8 cellular contexts compared by ENCODE assay signal in the genomic region with DNA sequence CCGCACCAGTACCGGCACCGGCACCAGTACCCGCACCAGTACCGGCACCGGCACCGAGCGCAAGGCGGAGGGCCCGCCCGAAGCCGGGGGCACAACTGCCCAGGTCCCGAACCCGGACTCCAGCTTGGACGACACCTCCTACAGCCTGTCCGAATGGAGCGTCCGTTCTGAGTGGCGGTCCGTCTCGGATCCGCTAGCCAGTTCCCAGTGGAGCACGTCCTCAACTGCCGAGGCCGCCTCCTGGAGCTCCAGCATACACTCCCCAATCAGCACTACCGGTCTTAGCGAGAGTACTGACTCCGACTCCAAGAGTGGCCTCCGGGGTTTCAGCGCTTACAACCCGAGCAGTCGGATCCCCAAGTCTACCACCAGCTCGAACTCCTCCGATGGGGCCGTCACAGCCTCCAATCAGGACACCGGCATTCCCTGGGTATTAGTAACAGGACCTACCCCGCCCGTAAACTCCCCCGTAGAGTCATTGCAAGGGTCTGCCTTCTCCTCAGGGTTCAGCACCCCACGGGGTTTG. TPM values are rescaled to one million over a fixed set of nuclear protein-coding genes. Genes with fewer than 3 reads are reported as not detected.
A peak's percentile ranks its signal among the peaks of the same experiment; 100 is the strongest.
DNase-seq lines count a peak whose midpoint lies in the region; ATAC-seq and TF ChIP-seq lines count a peak whose summit lies in the region.

No MANE protein-coding gene starts in this region.

- no peaks in the 10 kb centered on the region for H3K27me3 ChIP-seq in fibroblast of lung (ENCODE audit: control insufficient read depth, insufficient read depth, low read length)
- H3K27me3 ChIP-seq in tibial nerve = no peaks in the 10 kb centered on the region

- H3K27ac Mint-ChIP-seq in activated T-helper 1 cell treated with anti-CD3 and anti-CD28 coated beads, Interleukin-12 subunit alpha, Interleukin-12 subunit beta, Interleukin-2, Interleukin-4 antibody, amounts not matched to agents 30 ng/mL and 10 ng/mL and 1 ng/mL, durations not matched to agents 14 hours and 24 hours and 36 hours = no peak overlapping the region
- peak overlapping the region in 1 of 6 donors; percentile 73 for H3K27ac Mint-ChIP-seq in naive B cell

- H3K9ac ChIP-seq in fibroblast of lung (ENCODE audit: insufficient read depth, low read length) = peak overlapping the region; percentile 38

- 46% methylated on average over 39 of the region's 40 CpGs; no CpG with 5 or more reads in 1 of the 2 donors for WGBS in tibial nerve, 2 donors

- H3K4me2 ChIP-seq in fibroblast of lung (ENCODE audit: extremely low read depth, insufficient read depth, low read length) = peak overlapping the region; percentile 16

- no peaks in the 10 kb centered on the region for H4K20me1 ChIP-seq in fibroblast of lung (ENCODE audit: control insufficient read depth, extremely low read depth, insufficient read depth, low read length)

- peak overlapping the region; percentile 85 for H3K4me3 Mint-ChIP-seq in activated T-helper 1 cell treated with anti-CD3 and anti-CD28 coated beads, Interleukin-12 subunit alpha, Interleukin-12 subunit beta, Interleukin-2, Interleukin-4 antibody, amounts not matched to agents 30 ng/mL and 10 ng/mL and 1 ng/mL, durations not matched to agents 14 hours and 24 hours and 36 hours
- peak overlapping the region; percentile 74 to 94 (median 89) for H3K4me3 Mint-ChIP-seq in naive B cell

- peak overlapping the region; percentile 78 for H3K4me3 ChIP-seq in LNCaP clone FGC (ENCODE audit: low read depth, low read length)
- H3K4me3 ChIP-seq in fibroblast of lung (replicated peaks in 1 of 4; ENCODE audit: control extremely low read depth in 1 of 4, insufficient read depth in 1 of 4, low read depth in 3 of 4, low read length in 4 of 4) = peak overlapping the region; percentile 45 to 95 (median 58)
- peak overlapping the region; percentile 48 to 72 (median 62) for H3K4me3 ChIP-seq in tibial nerve

- DNase-seq in DMS 273 (lab: John Stamatoyannopoulos, UW; ENCODE audit: unreplicated experiment) (peak; percentile 31), DMS 273 treated with DMSO at 0.1 percent for 48 hours (lab: John Stamatoyannopoulos, UW) (no peak), LNCaP clone FGC (ENCODE audit: low read depth) (no peak), fibroblast of lung (ENCODE audit: low read depth in 2 of 2) (peak; percentile 32 to 41), naive B cell (peak; percentile 17), tibial nerve (ENCODE audit: low spot score in 2 of 2) (peak; percentile 10 to 12)
- DNase-seq in activated T-helper 1 cell treated with anti-CD3 and anti-CD28 coated beads, Interleukin-12 subunit alpha, Interleukin-12 subunit beta, Interleukin-2, Interleukin-4 antibody, amounts not matched to agents 30 ng/mL and 10 ng/mL and 1 ng/mL, durations not matched to agents 14 hours and 24 hours and 36 hours (ENCODE audit: low spot score) = no peak

- no peaks in the 10 kb centered on the region for H3K9me3 Mint-ChIP-seq in activated T-helper 1 cell treated with anti-CD3 and anti-CD28 coated beads, Interleukin-12 subunit alpha, Interleukin-12 subunit beta, Interleukin-2, Interleukin-4 antibody, amounts not matched to agents 30 ng/mL and 10 ng/mL and 1 ng/mL, durations not matched to agents 14 hours and 24 hours and 36 hours
- H3K9me3 Mint-ChIP-seq in naive B cell = peaks cover 0 to 16% (median 2%) of the 10 kb centered on the region in 7 donors

- no peak for TF ChIP-seq POLR2A in tibial nerve (IDR thresholded peaks at IDR 0.05)

- peaks cover 5% of the 10 kb centered on the region for H3K4me1 Mint-ChIP-seq in activated T-helper 1 cell treated with anti-CD3 and anti-CD28 coated beads, Interleukin-12 subunit alpha, Interleukin-12 subunit beta, Interleukin-2, Interleukin-4 antibody, amounts not matched to agents 30 ng/mL and 10 ng/mL and 1 ng/mL, durations not matched to agents 14 hours and 24 hours and 36 hours (ENCODE audit: low read depth)
- peaks cover 0 to 11% (median 9%) of the 10 kb centered on the region in 3 donors for H3K4me1 Mint-ChIP-seq in naive B cell

- TF ChIP-seq CTCF in LNCaP clone FGC (IDR thresholded peaks at IDR 0.05; ENCODE audit: control insufficient read depth, extremely low read depth, insufficient read depth) = no peak
- no peak for TF ChIP-seq CTCF in fibroblast of lung (conservative IDR thresholded peaks at IDR 0.05 in 1 of 2, IDR thresholded peaks at IDR 0.05 in 1 of 2; ENCODE audit: low read depth in 1 of 2, low read length in 2 of 2)
- no peak for TF ChIP-seq CTCF in tibial nerve (IDR thresholded peaks at IDR 0.05)

- H3K36me3 Mint-ChIP-seq in activated T-helper 1 cell treated with anti-CD3 and anti-CD28 coated beads, Interleukin-12 subunit alpha, Interleukin-12 subunit beta, Interleukin-2, Interleukin-4 antibody, amounts not matched to agents 30 ng/mL and 10 ng/mL and 1 ng/mL, durations not matched to agents 14 hours and 24 hours and 36 hours (ENCODE audit: low read depth) = no peaks in the 10 kb centered on the region
- no peaks in the 10 kb centered on the region for H3K36me3 Mint-ChIP-seq in naive B cell

- H3K27me3 Mint-ChIP-seq in activated T-helper 1 cell treated with anti-CD3 and anti-CD28 coated beads, Interleukin-12 subunit alpha, Interleukin-12 subunit beta, Interleukin-2, Interleukin-4 antibody, amounts not matched to agents 30 ng/mL and 10 ng/mL and 1 ng/mL, durations not matched to agents 14 hours and 24 hours and 36 hours (ENCODE audit: insufficient read depth) = no peaks in the 10 kb centered on the region
- H3K27me3 Mint-ChIP-seq in naive B cell = peaks cover 0 to 14% (median 9%) of the 10 kb centered on the region in 3 donors

- no peak for TF ChIP-seq EP300 in tibial nerve (IDR thresholded peaks at IDR 0.05)

- H3K36me3 ChIP-seq in fibroblast of lung (ENCODE audit: control insufficient read depth, insufficient read depth, low read length) (no peaks in the 10 kb centered on the region), tibial nerve (no peaks in the 10 kb centered on the region)

- peak overlapping the region; percentile 61 for H2AFZ ChIP-seq in fibroblast of lung (ENCODE audit: low read length)

- intact Hi-C loops in activated T-helper 1 cell treated with anti-CD3 and anti-CD28 coated beads, Interleukin-12 subunit alpha, Interleukin-12 subunit beta, Interleukin-2, Interleukin-4 antibody, amounts not matched to agents 30 ng/mL and 10 ng/mL and 1 ng/mL, durations not matched to agents 14 hours and 24 hours and 36 hours (cut with micrococcal nuclease) = loop anchor here (2.0 kb wide), 1 partner anchor 1732 kb away; a partner anchor contains a TSS

- no peaks in the 10 kb centered on the region for H3K79me2 ChIP-seq in fibroblast of lung (ENCODE audit: control insufficient read depth, insufficient read depth, low read length)

- H3K9me3 ChIP-seq in fibroblast of lung (ENCODE audit: control insufficient read depth, insufficient read depth, low read depth, low read length) = no peaks in the 10 kb centered on the region
- H3K9me3 ChIP-seq in tibial nerve = no peaks in the 10 kb centered on the region

- peak in 1 of 2 donors; percentile 15 for ATAC-seq in naive B cell (ENCODE audit: low read depth in 2 of 2)
- ATAC-seq in HG02759 (IDR thresholded peaks at IDR 0.05; ENCODE audit: unreplicated experiment) = no peak

- H3K4me1 ChIP-seq in fibroblast of lung (ENCODE audit: control insufficient read depth, extremely low read depth, insufficient read depth, low read length) (no peaks in the 10 kb centered on the region), tibial nerve (no peaks in the 10 kb centered on the region)

- peak overlapping the region; percentile 96 for H3K27ac ChIP-seq in fibroblast of lung (ENCODE audit: insufficient read depth, low read length)
- peak overlapping the region; percentile 55 to 91 (median 84) for H3K27ac ChIP-seq in tibial nerve

RNA-seq across cellular contexts. Expression of a gene that starts 0.9 kb away (rescaled TPM):
- total RNA-seq in activated T-helper 1 cell treated with anti-CD3 and anti-CD28 coated beads, Interleukin-12 subunit alpha, Interleukin-12 subunit beta, Interleukin-2, Interleukin-4 antibody, amounts not matched to agents 30 ng/mL and 10 ng/mL and 1 ng/mL, durations not matched to agents 14 hours and 24 hours and 36 hours = 0.54 and 0.57 TPM in 2 replicates
- total RNA-seq in fibroblast of lung (17.7 and 27.6 TPM in 2 replicates), tibial nerve (100 to 1,000 TPM in 3 of 4 donors, 10 to 100 TPM in 1; 96.3 to 168 (median 120) TPM)
- polyA plus RNA-seq in fibroblast of lung (8.1 and 12.8 TPM in 2 replicates), naive B cell (ENCODE audit: low read depth in 6 of 6) (not detected)
- polyA plus RNA-seq in fibroblast of lung (2012) = 6.6 and 9.3 TPM in 2 replicates
- polyA minus RNA-seq in fibroblast of lung (ENCODE audit: low replicate concordance) = 3.5 and 6.0 TPM in 2 replicates

Comparison
In these comparisons a context has a peak if more than half of its experiments do, and no peak if none do; other contexts are left out.
1. DNase-seq: peak in DMS 273 (single experiment), fibroblast of lung (2 of 2), naive B cell (single experiment) and tibial nerve (2 of 2); none in DMS 273 treated with DMSO at 0.1 percent for 48 hours (single experiment), LNCaP clone FGC (single experiment) and activated T-helper 1 cell treated with anti-CD3 and anti-CD28 coated beads, Interleukin-12 subunit alpha, Interleukin-12 subunit beta, Interleukin-2, Interleukin-4 antibody, amounts not matched to agents 30 ng/mL and 10 ng/mL and 1 ng/mL, durations not matched to agents 14 hours and 24 hours and 36 hours (single experiment).
2. RNA of a gene that starts 0.9 kb away (total RNA-seq): 96.3 to 168 TPM in tibial nerve and 17.7 to 27.6 TPM in fibroblast of lung; 0.54 to 0.57 TPM in activated T-helper 1 cell treated with anti-CD3 and anti-CD28 coated beads, Interleukin-12 subunit alpha, Interleukin-12 subunit beta, Interleukin-2, Interleukin-4 antibody, amounts not matched to agents 30 ng/mL and 10 ng/mL and 1 ng/mL, durations not matched to agents 14 hours and 24 hours and 36 hours; every median in the first group is over 10 times any median in the second.
3. Peak in every context shown above with its lines, with median percentiles within 50 percentile points of each other: H3K4me3 ChIP-seq.